ENCODE assay signal across 8 cellular contexts in genomic region chr14:99982449-99983250, GRCh38.
DNase-seq lines count a peak whose midpoint lies in the region; ATAC-seq and TF ChIP-seq lines count a peak whose summit lies in the region.

No MANE protein-coding gene starts in this region.

- H3K27ac ChIP-seq in RWPE1 = no peak overlapping the region

- TF ChIP-seq CTCF in LNCAP (IDR thresholded peaks at IDR 0.05) (peak; percentile 88), RWPE1 (conservative IDR thresholded peaks at IDR 0.05; ENCODE audit: low read depth) (peak; percentile 89)

- CTCF ChIA-PET in RWPE1 (lab: Yijun Ruan, JAX) = interaction anchor here (0.6 to 3.9 kb wide), 12 partner anchors 8 to 211 kb away, joined by 3 to 25 read pairs (median 4); no protein-coding TSS in a partner anchor

- POLR2A ChIA-PET in RWPE1 (lab: Yijun Ruan, JAX; ENCODE audit: low non-redundant PET) = no interaction called here

- ATAC-seq in GM21423 (IDR thresholded peaks at IDR 0.05; ENCODE audit: unreplicated experiment) (peak; percentile 75), GM19324 (IDR thresholded peaks at IDR 0.05; ENCODE audit: low FRiP score, unreplicated experiment) (no peak)

- DNase-seq in COR-L47 (lab: John Stamatoyannopoulos, UW) = peak; percentile 49
- peak; percentile 72 for DNase-seq in RWPE1 (ENCODE audit: low spot score)
- peak; percentile 41 for DNase-seq in activated T-helper 9 cell treated with anti-CD3 and anti-CD28 coated beads, Interleukin-2, amount 50 U/mL, for 16 hours (ENCODE audit: low read depth)
- peak; percentile 40 for DNase-seq in foreskin melanocyte
- DNase-seq in pons (ENCODE audit: low spot score) = peak; percentile 87
